In the genomic region with DNA sequence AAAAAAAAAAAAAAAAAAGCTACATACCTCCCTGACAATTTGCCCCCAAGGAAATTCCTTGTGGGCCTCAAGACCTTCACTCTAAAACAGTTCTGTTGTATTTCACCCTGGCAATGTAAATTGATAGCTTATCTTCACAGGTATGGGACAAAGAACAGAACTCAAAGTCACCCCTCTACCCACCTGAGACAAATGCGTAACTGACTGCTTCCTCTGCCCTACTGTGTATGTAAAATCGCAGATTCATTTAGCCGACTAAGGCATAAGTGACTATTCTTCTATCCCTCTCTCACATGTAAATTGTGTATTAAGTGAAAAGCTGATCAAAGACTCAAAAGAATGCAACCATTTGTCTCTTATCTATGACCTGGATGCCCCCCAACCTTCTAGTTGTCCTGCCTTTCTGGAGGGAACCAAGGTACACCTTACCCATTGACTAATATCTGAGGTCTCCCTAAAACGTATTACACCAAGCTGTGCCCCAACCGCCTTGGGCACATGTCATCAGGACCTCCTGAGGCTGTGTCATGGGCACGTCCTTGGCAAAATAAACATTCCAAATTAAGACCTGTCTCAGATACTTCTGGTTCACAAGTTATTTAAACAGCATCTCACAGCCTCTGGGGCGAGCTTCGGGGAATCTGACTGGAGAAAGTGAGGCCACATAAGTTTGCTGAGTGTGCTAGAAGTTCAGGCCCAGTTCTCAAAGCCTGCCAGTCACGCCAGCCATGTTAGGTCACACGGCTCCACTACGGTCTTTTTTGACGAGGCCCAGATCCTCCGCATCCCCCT, we compare ENCODE assay signal across 8 cellular contexts. TPM values are rescaled to one million over a fixed set of nuclear protein-coding genes. Genes with fewer than 3 reads are reported as not detected.
A peak's percentile ranks its signal among the peaks of the same experiment; 100 is the strongest.
DNase-seq lines count a peak whose midpoint lies in the region; FAIRE-seq and TF ChIP-seq lines count a peak whose summit lies in the region.
"Had no signal": no experiment of that assay in that cellular context is flagged by ENCODE, and none has a peak within 500 bp of the region (broad histone marks: within the 10 kb centered on the region; RNA-seq: fewer than 3 reads in every experiment).

No MANE protein-coding gene starts in this region.

- peak overlapping the region; percentile 74; the same call in 1 of the 2 replicates for H2BK5ac ChIP-seq in H1 (ENCODE audit: low read depth, low read length)

- H3K36me3 ChIP-seq in Peyer's patch (peaks cover 0 to 3% (median 0%) of the 10 kb centered on the region in 3 donors), H1 (ENCODE audit: control insufficient read depth in 2 of 4, insufficient read depth in 4 of 4, low read length in 3 of 4) (peaks cover 0 to 6% (median 0%) of the 10 kb centered on the region in 4 experiments; a peak in 1 of 8 replicates), neural cell (ENCODE audit: insufficient read depth, low read length) (no peaks in the 10 kb centered on the region)

- peak overlapping the region; percentile 36 for H4K91ac ChIP-seq in H1 (replicated peaks; ENCODE audit: insufficient read length, low read length)

- peak overlapping the region; percentile 48 for H4K5ac ChIP-seq in H1 (ENCODE audit: insufficient read length, low read depth, low read length)

- TF ChIP-seq CTCF in Peyer's patch (IDR thresholded peaks at IDR 0.05) = no peak
- no peak for TF ChIP-seq CTCF in H1 (IDR thresholded peaks at IDR 0.05; ENCODE audit: control extremely low read depth in 1 of 3, insufficient read depth in 1 of 3, low read depth in 1 of 3, low read length in 3 of 3)
- no peak for TF ChIP-seq CTCF in neural cell (IDR thresholded peaks at IDR 0.05; ENCODE audit: poor library complexity, severe bottlenecking)

- peak overlapping the region; percentile 91 for H4K8ac ChIP-seq in H1 (ENCODE audit: extremely low read depth, insufficient read depth, low read length)

- DNase-seq in GM18507 (ENCODE audit: extremely low spot score, insufficient read length, low read depth) (no peak), HEK293T (ENCODE audit: extremely low spot score) (no peak), Peyer's patch (no peak), H1 (ENCODE audit: low read depth in 1 of 2, low spot score in 2 of 2) (no peak), RCC 7860 (ENCODE audit: low spot score) (no peak), EL (no peak)

- H2AFZ ChIP-seq in H1 (ENCODE audit: low read length) (no peak overlapping the region), neural cell (ENCODE audit: low read depth, low read length) (peak overlapping the region; percentile 53)

- WGBS in H1 (ENCODE audit: extremely low coverage in 1 of 2, insufficient coverage in 1 of 2, insufficient read length in 1 of 2, insufficient replicate concordance in 2 of 2, low coverage in 1 of 2, low lambda C conversion rate in 2 of 2, missing lambda C conversion rate in 1 of 2), 2 experiments = 3% methylated on average over 13 of the region's 13 CpGs; no CpG with 5 or more reads in 1 of the 2 experiments

- H4K20me1 ChIP-seq in H1 (replicated peaks in 1 of 2; ENCODE audit: control insufficient read depth in 1 of 2, insufficient read depth in 2 of 2, low read length in 2 of 2) = peaks cover 12 to 13% of the 10 kb centered on the region in 2 experiments
- no peaks in the 10 kb centered on the region for H4K20me1 ChIP-seq in neural cell (ENCODE audit: insufficient read depth)

- TF ChIP-seq EP300 in H1 (IDR thresholded peaks at IDR 0.05; ENCODE audit: borderline replicate concordance in 1 of 2, low read depth in 2 of 2, low read length in 2 of 2) = no peak
- TF ChIP-seq EP300 in neural cell (conservative IDR thresholded peaks at IDR 0.05; ENCODE audit: poor library complexity, severe bottlenecking) = no peak

- no peak overlapping the region for H3K4ac ChIP-seq in H1 (replicated peaks; ENCODE audit: insufficient read length, low read depth, low read length)

- H3K56ac ChIP-seq in H1 (replicated peaks; ENCODE audit: insufficient read length, low read depth, low read length) = peak overlapping the region; percentile 55

- peak overlapping the region; percentile 76 to 92 for H3K4me2 ChIP-seq in H1 (ENCODE audit: insufficient read depth in 1 of 2, low read depth in 2 of 2, low read length in 2 of 2)
- H3K4me2 ChIP-seq in neural cell (ENCODE audit: low read length) = peak overlapping the region; percentile 79

- peak; percentile 12 for FAIRE-seq in GM18507 (lab: Jason Lieb, UNC)
- FAIRE-seq in H1 (lab: Jason Lieb, UNC) = no peak
- FAIRE-seq in RCC 7860 (lab: Jason Lieb, UNC) = no peak
- FAIRE-seq: colon had no signal

- POLR2A ChIA-PET in HEK293T (lab: Yijun Ruan, JAX) (no interaction called here), H1 (lab: Charles Lee; ENCODE audit: partially characterized antibody) (interaction anchor here (0.8 to 1.8 kb wide), 7 partner anchors 12 to 519 kb away, joined by 3 to 9 read pairs (median 3); partner anchors contain the start of gene AP3B1)

- peak overlapping the region; percentile 61 to 80 (median 70) for H3K4me3 ChIP-seq in Peyer's patch
- H3K4me3 ChIP-seq in H1 (ENCODE audit: extremely low read depth in 1 of 4, insufficient read depth in 2 of 4, low read depth in 3 of 4, low read length in 4 of 4) = peak overlapping the region; percentile 72 to 86 (median 80)
- peak overlapping the region; percentile 87 for H3K4me3 ChIP-seq in neural cell (ENCODE audit: low read length)

- H3K23me2 ChIP-seq in H1 (ENCODE audit: low read depth, low read length) = no peaks in the 10 kb centered on the region; the same call in 1 of the 2 replicates

- H2AK5ac ChIP-seq in H1 (ENCODE audit: low read depth, low read length) = no peak overlapping the region; the same call in 1 of the 2 replicates

- peak overlapping the region; percentile 84 to 96 (median 86) for H3K9ac ChIP-seq in H1 (replicated peaks in 1 of 4; ENCODE audit: extremely low read depth in 1 of 4, low read depth in 3 of 4, low read length in 3 of 4)
- peak overlapping the region; percentile 77 for H3K9ac ChIP-seq in neural cell (ENCODE audit: low read length)

- H3F3A ChIP-seq in neural cell (ENCODE audit: insufficient read depth, low read length, poor library complexity, severe bottlenecking) = no peaks in the 10 kb centered on the region

- TF ChIP-seq POLR2A in Peyer's patch (IDR thresholded peaks at IDR 0.05) (no peak), H1 (IDR thresholded peaks at IDR 0.05; ENCODE audit: control extremely low read depth in 1 of 2, low read depth in 2 of 2, low read length in 2 of 2) (no peak)

- TF ChIP-seq RAD21 in H1 (IDR thresholded peaks at IDR 0.05 in 1 of 2, conservative IDR thresholded peaks at IDR 0.05 in 1 of 2; ENCODE audit: low read depth in 2 of 2, low read length in 2 of 2) (no peak), neural cell (conservative IDR thresholded peaks at IDR 0.05) (no peak)

- H2BK15ac ChIP-seq in H1 (ENCODE audit: low read length) = 0 out of 2 replicates have a peak overlapping the region, but pooled peaks have one; percentile 19

- peak overlapping the region; percentile 91 for H3K18ac ChIP-seq in H1 (ENCODE audit: extremely low read depth, low read length)

- H3K9me3 ChIP-seq in Peyer's patch = no peaks in the 10 kb centered on the region
- H3K9me3 ChIP-seq in H1 (ENCODE audit: insufficient read depth in 2 of 2, low read depth in 1 of 2, low read length in 1 of 2) = no peaks in the 10 kb centered on the region
- no peaks in the 10 kb centered on the region for H3K9me3 ChIP-seq in neural cell (ENCODE audit: low read length)

- H3K4me1 ChIP-seq in Peyer's patch (peaks cover 0 to 39% (median 7%) of the 10 kb centered on the region in 4 donors), H1 (replicated peaks in 1 of 4; ENCODE audit: control insufficient read depth in 3 of 4, insufficient read depth in 4 of 4, low read length in 3 of 4) (peaks cover 0 to 18% (median 9%) of the 10 kb centered on the region in 4 experiments; a peak in 4 of 7 replicates)

- H3K79me1 ChIP-seq in H1 (ENCODE audit: low read depth, low read length) = peaks cover 3% of the 10 kb centered on the region; the same call in 1 of the 2 replicates

- no peak overlapping the region for H2BK20ac ChIP-seq in H1 (ENCODE audit: low read length)

- no peak overlapping the region for H2BK120ac ChIP-seq in H1 (replicated peaks; ENCODE audit: low read depth, low read length)

- H3K79me2 ChIP-seq in H1 (ENCODE audit: control insufficient read depth in 1 of 2, insufficient read depth in 2 of 2, low read length in 2 of 2) (peaks cover 11 to 55% of the 10 kb centered on the region in 2 experiments), neural cell (replicated peaks; ENCODE audit: insufficient read depth, low read length) (peaks cover 52% of the 10 kb centered on the region)

- no peaks in the 10 kb centered on the region for H3K27me3 ChIP-seq in Peyer's patch
- H3K27me3 ChIP-seq in H1 (replicated peaks in 1 of 4; ENCODE audit: control insufficient read depth in 3 of 4, extremely low read depth in 1 of 4, insufficient read depth in 3 of 4, low read length in 3 of 4) = no peaks in the 10 kb centered on the region
- H3K27me3 ChIP-seq in neural cell (ENCODE audit: insufficient read depth, low read depth, low read length) = no peaks in the 10 kb centered on the region

- H3K9me2 ChIP-seq in neural cell (ENCODE audit: insufficient read depth, low read length) = no peaks in the 10 kb centered on the region

- H3K27ac ChIP-seq in Peyer's patch (peak overlapping the region; percentile 93 to 98 (median 94)), H1 (ENCODE audit: low read depth, low read length) (peak overlapping the region; percentile 70; the same call in 1 of the 2 replicates), neural cell (ENCODE audit: low read length) (peak overlapping the region; percentile 40)

- no peak overlapping the region; the same call in none of the 2 replicates for H2BK12ac ChIP-seq in H1 (ENCODE audit: low read depth, low read length)

- CTCF ChIA-PET in HEK293T (lab: Yijun Ruan, JAX) = interaction anchor here (0.7 kb wide), 1 partner anchor 13 kb away, joined by 5 read pairs; no protein-coding TSS in a partner anchor
- CTCF ChIA-PET in H1 (lab: Charles Lee; ENCODE audit: partially characterized antibody) = interaction anchor here (1.2 kb wide), 1 partner anchor 93 kb away, joined by 3 read pairs; no protein-coding TSS in a partner anchor

- H3K23ac ChIP-seq in H1 (ENCODE audit: insufficient read length) = no peak overlapping the region

- H3K14ac ChIP-seq in H1 (ENCODE audit: insufficient read length) = no peak overlapping the region

TF ChIP-seq in neural cell, 6 proteins besides CTCF, POLR2A, EP300 and RAD21:
- no peak for TF ChIP-seq SMC3 (conservative IDR thresholded peaks at IDR 0.05; ENCODE audit: poor library complexity)

RNA-seq across cellular contexts. Expression of gene TBCA, which starts 1.0 kb away (rescaled TPM):
- 100 to 1,000 TPM in 1 of 4 donors, 10 to 100 TPM in 3; 44.7 to 178 (median 70.5) TPM for total RNA-seq in Peyer's patch
- total RNA-seq in H1 (2021; fragmentation: NEBNext Ultra II Directional; extraction: Animal tissue kit (Norgen Biotek cat#: 25700)) = 315 and 320 TPM in 2 replicates
- polyA plus RNA-seq in H1 (2011; rRNA removed) = 40.4 and 55.7 TPM in 2 replicates
- polyA plus RNA-seq in H1 (2011; cell fraction: cytosol; rRNA removed) = 203 TPM
- 20.1 TPM for polyA plus RNA-seq in H1 (2011; cell fraction: nucleus; rRNA removed)
- 172 to 409 TPM (median 203 TPM) in 4 replicates for polyA plus RNA-seq in H1 (2012, experiment 1 of 2)
- 175 TPM for polyA plus RNA-seq in H1 (2012, experiment 2 of 2)
- polyA plus RNA-seq in H1 (2013, experiment 1 of 2) = 799 TPM
- 801 TPM for polyA plus RNA-seq in H1 (2013, experiment 2 of 2)
- 3.9 and 5.0 TPM in 2 replicates for polyA minus RNA-seq in H1 (2011; rRNA and poly(A)+ RNA removed)
- 46.1 TPM for polyA minus RNA-seq in H1 (2011; cell fraction: cytosol; rRNA and poly(A)+ RNA removed)
- polyA minus RNA-seq in H1 (2011; cell fraction: nucleus; rRNA and poly(A)+ RNA removed) = 9.2 TPM
- 397 and 481 TPM in 2 replicates for polyA plus RNA-seq in neural cell
- polyA minus RNA-seq in neural cell = 77.4 and 111 TPM in 2 replicates

Comparison
In these comparisons a context has a peak if more than half of its experiments do, and no peak if none do; other contexts are left out.
1. H3K27ac ChIP-seq: peak in every context shown above with its lines; median percentile 94 in Peyer's patch; 70 in H1; 40 in neural cell.